ENCODE assay signal across 1 cellular context in the genomic region with DNA sequence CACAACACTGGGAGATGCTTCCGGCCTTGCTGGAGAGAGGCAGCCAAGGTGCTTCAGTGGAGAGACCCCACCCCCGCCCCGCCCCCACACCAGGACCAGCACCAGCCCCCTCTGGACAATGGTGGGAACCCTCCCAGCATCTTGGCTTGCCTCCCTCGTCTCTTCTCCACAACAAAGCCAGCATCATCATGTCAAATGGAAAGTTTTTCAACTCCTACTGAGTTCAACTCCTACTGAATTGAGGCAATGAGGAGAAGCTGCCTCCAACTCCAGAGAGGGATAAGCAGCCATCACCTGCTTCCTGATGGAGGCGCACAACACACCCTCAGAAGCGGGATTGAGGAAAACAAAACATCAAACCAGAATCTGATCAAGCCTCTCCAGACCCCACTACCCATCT.
TF ChIP-seq lines count a peak whose summit lies in the region.

No MANE protein-coding gene starts in this region.

TF ChIP-seq in IMR-90, 13 proteins besides CTCF, POLR2A, EP300 and RAD21:
- TF ChIP-seq SMC3 (IDR thresholded peaks at IDR 0.05; ENCODE audit: low read depth, low read length) (no peak), RCOR1 (IDR thresholded peaks at IDR 0.05; ENCODE audit: insufficient replicate concordance, low read length) (no peak), MAZ (IDR thresholded peaks at IDR 0.05; ENCODE audit: borderline replicate concordance, low read depth, low read length) (no peak), FOS (IDR thresholded peaks at IDR 0.05; ENCODE audit: low read depth, low read length) (no peak), MAFK (IDR thresholded peaks at IDR 0.05; ENCODE audit: low read depth, low read length) (no peak), USF2 (IDR thresholded peaks at IDR 0.05; ENCODE audit: low read depth, low read length) (no peak), CHD1 (IDR thresholded peaks at IDR 0.05; ENCODE audit: low read depth, low read length) (no peak)
TF ChIP-seq in IMR-90: peak in this region for 0.
